ENCODE assay signal across 21 cellular contexts in the genomic region with DNA sequence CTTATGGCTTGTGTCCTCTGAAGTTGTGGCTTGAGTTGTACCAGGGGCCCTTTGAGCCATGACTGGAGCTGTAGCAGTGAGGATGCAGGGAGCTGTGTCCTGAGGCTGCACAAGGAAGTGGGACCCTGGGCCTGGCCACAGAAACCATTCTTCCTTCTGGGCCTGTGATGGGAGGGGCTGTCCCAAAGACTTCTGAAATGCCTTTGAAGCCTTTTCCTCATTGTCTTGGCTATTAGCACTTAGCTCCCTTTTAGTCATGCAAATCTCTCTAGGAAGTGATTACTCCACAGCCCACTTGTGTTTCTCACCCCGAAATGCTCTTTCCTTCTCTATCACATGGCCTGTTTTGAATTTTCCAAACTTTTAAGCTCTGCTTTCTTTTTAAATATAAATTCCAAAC.
"Had no signal": no experiment of that assay in that cellular context is flagged by ENCODE, and none has a peak within 500 bp of the region (broad histone marks: within the 10 kb centered on the region; RNA-seq: fewer than 3 reads in every experiment).

No MANE protein-coding gene starts in this region.

- H3K4me3 ChIP-seq: esophagus squamous epithelium, gastroesophageal sphincter, left ventricle myocardium inferior, lung, pancreas, smooth muscle cell, suprapubic skin, thyroid gland had no signal

- H3K27ac ChIP-seq: esophagus squamous epithelium, gastroesophageal sphincter, left ventricle myocardium inferior, pancreas, suprapubic skin, thyroid gland had no signal

- ATAC-seq: effector memory CD8-positive, alpha-beta T cell; gastroesophageal sphincter; left cardiac atrium; pancreas; right cardiac atrium; stimulated activated effector memory CD8-positive, alpha-beta T cell treated with anti-CD3 and anti-CD28 coated beads, Interleukin-12 subunit alpha, Interleukin-12 subunit beta, amount 100 ng/mL, for 72 hours; stimulated activated naive CD8-positive, alpha-beta T cell treated with anti-CD3 and anti-CD28 coated beads, Interleukin-15, Interleukin-2, amounts not matched to agents 100 U/mL and 50 U/mL, for 24 hours had no signal

- H3K4me1 ChIP-seq: gastroesophageal sphincter, left ventricle myocardium inferior, pancreas, suprapubic skin had no signal

- H3K9me3 ChIP-seq: pancreas, thyroid gland had no signal

- H3K27me3 ChIP-seq: esophagus squamous epithelium, gastroesophageal sphincter, pancreas, suprapubic skin, thyroid gland had no signal

- DNase-seq: effector memory CD8-positive, alpha-beta T cell; esophagus squamous epithelium; foreskin fibroblast; glutamatergic neuron; kidney; left cardiac atrium; left ventricle myocardium inferior; mesenchymal stem cell; naive B cell; occipital lobe; pancreas; right cardiac atrium; stimulated activated CD4-positive, alpha-beta T cell treated with anti-CD3 and anti-CD28 coated beads, Interleukin-2, amount 100 ng/mL, for 48 hours; stimulated activated CD8-positive, alpha-beta memory T cell treated with anti-CD3 and anti-CD28 coated beads, Interleukin-4, amount 100 ng/mL, for 48 hours; stimulated activated naive CD8-positive, alpha-beta T cell treated with anti-CD3 and anti-CD28 coated beads, Interleukin-15, Interleukin-2, amounts not matched to agents 100 U/mL and 50 U/mL, for 24 hours; thyroid gland had no signal

- H3K36me3 ChIP-seq: esophagus squamous epithelium, gastroesophageal sphincter, left ventricle myocardium inferior, pancreas, suprapubic skin, thyroid gland had no signal
